In the genomic region with DNA sequence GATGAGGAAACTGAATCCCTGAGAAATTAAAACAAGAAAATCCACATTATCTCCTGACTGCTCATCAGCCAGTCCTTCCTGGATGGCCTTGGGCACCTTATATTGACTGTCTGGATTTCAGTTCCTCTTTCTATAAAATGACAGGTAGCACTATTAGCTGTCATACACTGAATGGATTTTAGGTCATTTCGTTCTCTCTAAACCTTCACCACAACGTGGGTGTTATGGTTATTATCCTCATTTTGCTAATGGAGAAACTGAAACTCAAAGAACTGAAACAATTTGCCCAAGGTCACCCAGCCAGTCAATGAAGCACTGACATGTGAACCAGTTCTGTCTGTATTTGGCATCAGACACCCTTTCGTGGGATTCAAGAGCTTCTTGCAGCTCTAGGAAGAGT, we compare ENCODE assay signal across 14 cellular contexts.
DNase-seq lines count a peak whose midpoint lies in the region; ATAC-seq, FAIRE-seq and TF ChIP-seq lines count a peak whose summit lies in the region.
"Had no signal": no experiment of that assay in that cellular context is flagged by ENCODE, and none has a peak within 500 bp of the region (broad histone marks: within the 10 kb centered on the region; RNA-seq: fewer than 3 reads in every experiment).

No MANE protein-coding gene starts in this region.

- no peak for FAIRE-seq in urothelium cell line (lab: Jason Lieb, UNC)

- peak overlapping the region; percentile 46 for H3K27ac Mint-ChIP-seq in activated B cell treated with CpG ODN at 0.5 μM for 24 hours

- H3K4me1 ChIP-seq in effector memory CD4-positive, alpha-beta T cell (ENCODE audit: control insufficient read depth, insufficient read depth, low read length, poor library complexity, severe bottlenecking) = no peaks in the 10 kb centered on the region
- H3K4me1 ChIP-seq: gastrocnemius medialis had no signal

- H3K36me3 ChIP-seq in effector memory CD4-positive, alpha-beta T cell (ENCODE audit: control insufficient read depth, insufficient read depth, low read length) = no peaks in the 10 kb centered on the region
- H3K36me3 ChIP-seq: gastrocnemius medialis had no signal

- H3K27me3 ChIP-seq in effector memory CD4-positive, alpha-beta T cell (replicated peaks; ENCODE audit: control insufficient read depth, insufficient read depth, low read length, poor library complexity, severe bottlenecking) = no peaks in the 10 kb centered on the region
- H3K27me3 ChIP-seq: gastrocnemius medialis had no signal

- no peaks in the 10 kb centered on the region for H3K36me3 Mint-ChIP-seq in activated B cell treated with CpG ODN at 0.5 μM for 24 hours (ENCODE audit: low read depth)

- H3K27me3 Mint-ChIP-seq in activated B cell treated with CpG ODN at 0.5 μM for 24 hours = no peaks in the 10 kb centered on the region

- intact Hi-C loops in activated B cell treated with CpG ODN at 0.5 μM for 24 hours (cut with micrococcal nuclease) = loop anchor here (1.0 kb wide), 1 partner anchor 152 kb away; no protein-coding TSS in a partner anchor

- peaks cover 4% of the 10 kb centered on the region for H3K9me3 Mint-ChIP-seq in activated B cell treated with CpG ODN at 0.5 μM for 24 hours

- DNase-seq in activated B cell treated with CpG ODN at 0.5 μM for 24 hours (no peak), urothelium cell line (ENCODE audit: low spot score) (no peak), AG08396 (ENCODE audit: low spot score) (no peak), NCI-H1105 treated with DMSO at 0.1 percent for 48 hours (lab: John Stamatoyannopoulos, UW) (no peak)
- DNase-seq in effector memory CD4-positive, alpha-beta T cell = no peak
- DNase-seq: activated T-cell treated with anti-CD3 and anti-CD28 coated beads, Interleukin-2, amount 50 U/mL, for 4 hours; central memory CD4-positive, alpha-beta T cell; DMS53; gastrocnemius medialis; midbrain had no signal

- no peak overlapping the region for H3K27ac ChIP-seq in effector memory CD4-positive, alpha-beta T cell (ENCODE audit: insufficient read depth, low read length, poor library complexity, severe bottlenecking)
- H3K27ac ChIP-seq: gastrocnemius medialis, HL-60 had no signal

- no peak for TF ChIP-seq CTCF in activated B cell treated with CpG ODN at 0.5 μM for 24 hours (IDR thresholded peaks at IDR 0.05)

- CTCF ChIA-PET in activated B cell treated with CpG ODN at 0.5 μM for 24 hours (lab: Charles Lee) = interaction anchor here (1.4 kb wide), 1 partner anchor 20 kb away, joined by 4 read pairs; no protein-coding TSS in a partner anchor

- H3K4me3 Mint-ChIP-seq in activated B cell treated with CpG ODN at 0.5 μM for 24 hours = no peak overlapping the region
- H3K4me3 Mint-ChIP-seq: activated T-cell treated with anti-CD3 and anti-CD28 coated beads, Interleukin-2, amount 50 U/mL, for 4 hours had no signal

- ATAC-seq in GM18867 (IDR thresholded peaks at IDR 0.05; ENCODE audit: unreplicated experiment) (peak; percentile 98), GM21515 (IDR thresholded peaks at IDR 0.05; ENCODE audit: unreplicated experiment) (peak; percentile 99), HG03108 (IDR thresholded peaks at IDR 0.05; ENCODE audit: unreplicated experiment) (peak; percentile 96), activated B cell treated with CpG ODN at 0.5 μM for 24 hours (ENCODE audit: low read depth) (peak; percentile 88)
- ATAC-seq: gastrocnemius medialis had no signal

- POLR2A ChIA-PET in activated B cell treated with CpG ODN at 0.5 μM for 24 hours (lab: Charles Lee) = no interaction called here

- peaks cover 21% of the 10 kb centered on the region for H3K4me1 Mint-ChIP-seq in activated B cell treated with CpG ODN at 0.5 μM for 24 hours

- H3K4me3 ChIP-seq in effector memory CD4-positive, alpha-beta T cell (ENCODE audit: insufficient read depth, low read depth, low read length, poor library complexity, severe bottlenecking) = no peak overlapping the region
- H3K4me3 ChIP-seq: gastrocnemius medialis had no signal

- H3K9me3 ChIP-seq in effector memory CD4-positive, alpha-beta T cell (ENCODE audit: control insufficient read depth, low read length) = peaks cover 2% of the 10 kb centered on the region
- H3K9me3 ChIP-seq: gastrocnemius medialis had no signal
